Comparison of ENCODE assay signal across 1 cellular context in genomic region chr2:131543385-131543891, GRCh38.
TF ChIP-seq lines count a peak whose summit lies in the region.

No MANE protein-coding gene starts in this region.

TF ChIP-seq in K562, 482 proteins besides CTCF, POLR2A, EP300 and RAD21 (continues in another document):
- TF ChIP-seq, protein P1, sequence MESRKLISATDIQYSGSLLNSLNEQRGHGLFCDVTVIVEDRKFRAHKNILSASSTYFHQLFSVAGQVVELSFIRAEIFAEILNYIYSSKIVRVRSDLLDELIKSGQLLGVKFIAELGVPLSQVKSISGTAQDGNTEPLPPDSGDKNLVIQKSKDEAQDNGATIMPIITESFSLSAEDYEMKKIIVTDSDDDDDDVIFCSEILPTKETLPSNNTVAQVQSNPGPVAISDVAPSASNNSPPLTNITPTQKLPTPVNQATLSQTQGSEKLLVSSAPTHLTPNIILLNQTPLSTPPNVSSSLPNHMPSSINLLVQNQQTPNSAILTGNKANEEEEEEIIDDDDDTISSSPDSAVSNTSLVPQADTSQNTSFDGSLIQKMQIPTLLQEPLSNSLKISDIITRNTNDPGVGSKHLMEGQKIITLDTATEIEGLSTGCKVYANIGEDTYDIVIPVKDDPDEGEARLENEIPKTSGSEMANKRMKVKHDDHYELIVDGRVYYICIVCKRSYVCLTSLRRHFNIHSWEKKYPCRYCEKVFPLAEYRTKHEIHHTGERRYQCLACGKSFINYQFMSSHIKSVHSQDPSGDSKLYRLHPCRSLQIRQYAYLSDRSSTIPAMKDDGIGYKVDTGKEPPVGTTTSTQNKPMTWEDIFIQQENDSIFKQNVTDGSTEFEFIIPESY (CRISPR knock-in tag; IDR thresholded peaks at IDR 0.05), result peak; percentile 65; the same call in 1 of the 2 replicates
- no peak for TF ChIP-seq CCNT2 (IDR thresholded peaks at IDR 0.05; ENCODE audit: borderline replicate concordance, extremely low read depth, insufficient read length, low read depth, low read length)
- no peak for TF ChIP-seq MTA1 (IDR thresholded peaks at IDR 0.05; ENCODE audit: borderline replicate concordance)
- peak; percentile 25 for TF ChIP-seq KDM5B (IDR thresholded peaks at IDR 0.05; ENCODE audit: insufficient replicate concordance, low read depth, low read length)
- TF ChIP-seq, protein P2, sequence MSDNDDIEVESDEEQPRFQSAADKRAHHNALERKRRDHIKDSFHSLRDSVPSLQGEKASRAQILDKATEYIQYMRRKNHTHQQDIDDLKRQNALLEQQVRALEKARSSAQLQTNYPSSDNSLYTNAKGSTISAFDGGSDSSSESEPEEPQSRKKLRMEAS (CRISPR knock-in tag; IDR thresholded peaks at IDR 0.05), result peak; percentile 55
- TF ChIP-seq RBFOX2 (IDR thresholded peaks at IDR 0.05; ENCODE audit: low read depth, low read length), result peak; percentile 67; the same call in 1 of the 2 replicates
- TF ChIP-seq NR2C1 (IDR thresholded peaks at IDR 0.05), result 0 out of 2 replicates have a peak, but pooled peaks have one; percentile 27
- 0 out of 2 replicates have a peak, but pooled peaks have one; percentile 25 for TF ChIP-seq NR2C1 (tag; IDR thresholded peaks at IDR 0.05)
- peak; percentile 24 for TF ChIP-seq NFYB (IDR thresholded peaks at IDR 0.05; ENCODE audit: extremely low read depth, insufficient read length)
- no peak for TF ChIP-seq IRF2 (CRISPR knock-in tag; IDR thresholded peaks at IDR 0.05)
- TF ChIP-seq RBM17 (IDR thresholded peaks at IDR 0.05; ENCODE audit: borderline replicate concordance, low read depth, low read length), result no peak
- TF ChIP-seq CBFA2T3 (IDR thresholded peaks at IDR 0.05), result no peak
- TF ChIP-seq ASH1L (IDR thresholded peaks at IDR 0.05; ENCODE audit: borderline replicate concordance, low read depth, partially characterized antibody), result peak; percentile 29
- TF ChIP-seq, protein P3, sequence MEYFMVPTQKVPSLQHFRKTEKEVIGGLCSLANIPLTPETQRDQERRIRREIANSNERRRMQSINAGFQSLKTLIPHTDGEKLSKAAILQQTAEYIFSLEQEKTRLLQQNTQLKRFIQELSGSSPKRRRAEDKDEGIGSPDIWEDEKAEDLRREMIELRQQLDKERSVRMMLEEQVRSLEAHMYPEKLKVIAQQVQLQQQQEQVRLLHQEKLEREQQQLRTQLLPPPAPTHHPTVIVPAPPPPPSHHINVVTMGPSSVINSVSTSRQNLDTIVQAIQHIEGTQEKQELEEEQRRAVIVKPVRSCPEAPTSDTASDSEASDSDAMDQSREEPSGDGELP (CRISPR knock-in tag; IDR thresholded peaks at IDR 0.05; ENCODE audit: borderline replicate concordance), result peak; percentile 30; the same call in 1 of the 2 replicates
- TF ChIP-seq NRF1 (conservative IDR thresholded peaks at IDR 0.05 in 1 of 2, IDR thresholded peaks at IDR 0.05 in 1 of 2), result 0 out of 4 replicates have a peak, but pooled peaks of 1 of the 2 experiments have one; percentile 25
- peak; percentile 70 for TF ChIP-seq POLR2G (IDR thresholded peaks at IDR 0.05; ENCODE audit: low read depth, low read length)
- no peak for TF ChIP-seq ZFX (CRISPR knock-in tag; IDR thresholded peaks at IDR 0.05)
- peak; percentile 56; the same call in 1 of the 2 replicates for TF ChIP-seq PHF8 (IDR thresholded peaks at IDR 0.05; ENCODE audit: borderline replicate concordance, low read length)
- TF ChIP-seq MNT (conservative IDR thresholded peaks at IDR 0.05), result peak in 1 of 2 experiments; percentile 39; a peak in 1 of 4 replicates
- peak; percentile 45; the same call in 1 of the 2 replicates for TF ChIP-seq MGA (IDR thresholded peaks at IDR 0.05)
- peak; percentile 62; the same call in 1 of the 2 replicates for TF ChIP-seq NR2C2 (CRISPR knock-in tag; IDR thresholded peaks at IDR 0.05)
- TF ChIP-seq NR2C2 (tag; IDR thresholded peaks at IDR 0.05), result peak; percentile 82
- TF ChIP-seq HDAC6 (IDR thresholded peaks at IDR 0.05; ENCODE audit: low read depth, low read length), result no peak
- peak; percentile 51 for TF ChIP-seq FOS (IDR thresholded peaks at IDR 0.05; ENCODE audit: extremely low read depth, insufficient read length)
- TF ChIP-seq TBP (optimal IDR thresholded peaks at IDR 0.05; ENCODE audit: low read depth, low read length), result peak; percentile 21
- TF ChIP-seq, protein P4, sequence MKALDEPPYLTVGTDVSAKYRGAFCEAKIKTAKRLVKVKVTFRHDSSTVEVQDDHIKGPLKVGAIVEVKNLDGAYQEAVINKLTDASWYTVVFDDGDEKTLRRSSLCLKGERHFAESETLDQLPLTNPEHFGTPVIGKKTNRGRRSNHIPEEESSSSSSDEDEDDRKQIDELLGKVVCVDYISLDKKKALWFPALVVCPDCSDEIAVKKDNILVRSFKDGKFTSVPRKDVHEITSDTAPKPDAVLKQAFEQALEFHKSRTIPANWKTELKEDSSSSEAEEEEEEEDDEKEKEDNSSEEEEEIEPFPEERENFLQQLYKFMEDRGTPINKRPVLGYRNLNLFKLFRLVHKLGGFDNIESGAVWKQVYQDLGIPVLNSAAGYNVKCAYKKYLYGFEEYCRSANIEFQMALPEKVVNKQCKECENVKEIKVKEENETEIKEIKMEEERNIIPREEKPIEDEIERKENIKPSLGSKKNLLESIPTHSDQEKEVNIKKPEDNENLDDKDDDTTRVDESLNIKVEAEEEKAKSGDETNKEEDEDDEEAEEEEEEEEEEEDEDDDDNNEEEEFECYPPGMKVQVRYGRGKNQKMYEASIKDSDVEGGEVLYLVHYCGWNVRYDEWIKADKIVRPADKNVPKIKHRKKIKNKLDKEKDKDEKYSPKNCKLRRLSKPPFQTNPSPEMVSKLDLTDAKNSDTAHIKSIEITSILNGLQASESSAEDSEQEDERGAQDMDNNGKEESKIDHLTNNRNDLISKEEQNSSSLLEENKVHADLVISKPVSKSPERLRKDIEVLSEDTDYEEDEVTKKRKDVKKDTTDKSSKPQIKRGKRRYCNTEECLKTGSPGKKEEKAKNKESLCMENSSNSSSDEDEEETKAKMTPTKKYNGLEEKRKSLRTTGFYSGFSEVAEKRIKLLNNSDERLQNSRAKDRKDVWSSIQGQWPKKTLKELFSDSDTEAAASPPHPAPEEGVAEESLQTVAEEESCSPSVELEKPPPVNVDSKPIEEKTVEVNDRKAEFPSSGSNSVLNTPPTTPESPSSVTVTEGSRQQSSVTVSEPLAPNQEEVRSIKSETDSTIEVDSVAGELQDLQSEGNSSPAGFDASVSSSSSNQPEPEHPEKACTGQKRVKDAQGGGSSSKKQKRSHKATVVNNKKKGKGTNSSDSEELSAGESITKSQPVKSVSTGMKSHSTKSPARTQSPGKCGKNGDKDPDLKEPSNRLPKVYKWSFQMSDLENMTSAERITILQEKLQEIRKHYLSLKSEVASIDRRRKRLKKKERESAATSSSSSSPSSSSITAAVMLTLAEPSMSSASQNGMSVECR (CRISPR knock-in tag; IDR thresholded peaks at IDR 0.05), result 0 out of 2 replicates have a peak, but pooled peaks have one; percentile 58
- no peak for TF ChIP-seq ZBTB1 (CRISPR knock-in tag; IDR thresholded peaks at IDR 0.05; ENCODE audit: borderline replicate concordance, low read depth)
- no peak for TF ChIP-seq STAT5B (CRISPR knock-in tag; IDR thresholded peaks at IDR 0.05)
- TF ChIP-seq L3MBTL2 (IDR thresholded peaks at IDR 0.05), result peak; percentile 31; the same call in 1 of the 2 replicates
- no peak for TF ChIP-seq ZNF311 (CRISPR knock-in tag; IDR thresholded peaks at IDR 0.05)
- TF ChIP-seq EP400 (IDR thresholded peaks at IDR 0.05), result 0 out of 2 replicates have a peak, but pooled peaks have one; percentile 37
- TF ChIP-seq RHOXF2B (CRISPR knock-in tag; conservative IDR thresholded peaks at IDR 0.05), result no peak
- no peak for TF ChIP-seq ZNF436 (CRISPR knock-in tag; IDR thresholded peaks at IDR 0.05)
